In genomic region chr21:42430570-42430969, GRCh38 we compare ENCODE assay signal across 24 cellular contexts. TPM values are rescaled to one million over a fixed set of nuclear protein-coding genes. Genes with fewer than 3 reads are reported as not detected.
DNase-seq lines count a peak whose midpoint lies in the region; ATAC-seq, FAIRE-seq and TF ChIP-seq lines count a peak whose summit lies in the region.
"Had no signal": no experiment of that assay in that cellular context is flagged by ENCODE, and none has a peak within 500 bp of the region (broad histone marks: within the 10 kb centered on the region; RNA-seq: fewer than 3 reads in every experiment).

No MANE protein-coding gene starts in this region.

- TF ChIP-seq RAD21 in K562 (CRISPR knock-in tag; conservative IDR thresholded peaks at IDR 0.05 in 1 of 2, IDR thresholded peaks at IDR 0.05 in 1 of 2), result no peak

- no peaks in the 10 kb centered on the region; the same call in 1 of the 2 replicates for H4K20me1 ChIP-seq in K562 (replicated peaks; ENCODE audit: control insufficient read depth, insufficient read depth, low read length)
- H4K20me1 ChIP-seq: BLaER1 had no signal

- no peak overlapping the region for H3K4me3 Mint-ChIP-seq in activated naive CD4-positive, alpha-beta T cell treated with anti-CD3 and anti-CD28 coated beads for 36 hours
- H3K4me3 Mint-ChIP-seq: B cell; CD4-positive, CD25-positive, alpha-beta regulatory T cell; CD8-positive, alpha-beta T cell had no signal

- no peaks in the 10 kb centered on the region for H3K36me3 ChIP-seq in K562 (ENCODE audit: control insufficient read depth, insufficient read depth, low read length)
- H3K36me3 ChIP-seq in prostate gland, result no peaks in the 10 kb centered on the region
- H3K36me3 ChIP-seq in gastroesophageal sphincter, result no peaks in the 10 kb centered on the region
- H3K36me3 ChIP-seq: BLaER1, HAP-1 had no signal

- no peaks in the 10 kb centered on the region for H3K27me3 Mint-ChIP-seq in activated naive CD4-positive, alpha-beta T cell treated with anti-CD3 and anti-CD28 coated beads for 36 hours (ENCODE audit: low read depth)
- H3K27me3 Mint-ChIP-seq: CD4-positive, CD25-positive, alpha-beta regulatory T cell had no signal

- intact Hi-C loops in activated naive CD4-positive, alpha-beta T cell treated with anti-CD3 and anti-CD28 coated beads for 36 hours (cut with micrococcal nuclease), result no loop called here
- intact Hi-C loops in K562 (cut with micrococcal nuclease) (no loop called here), posterior vena cava (cut with DNase I) (loop anchor here in 1 of 2 donors (10.0 kb wide), 1 partner anchor 286 kb away; no protein-coding TSS in a partner anchor), prostate gland (cut with DNase I) (no loop called here)

- H3K4me1 Mint-ChIP-seq in activated naive CD4-positive, alpha-beta T cell treated with anti-CD3 and anti-CD28 coated beads for 36 hours (ENCODE audit: low read depth), result peaks cover 34% of the 10 kb centered on the region

- POLR2A ChIA-PET in K562 (lab: Yijun Ruan, JAX), result interaction anchor here (0.8 to 1.2 kb wide), 2 partner anchors 11 to 32 kb away, joined by 3 read pairs; no protein-coding TSS in a partner anchor

- H3K9me3 ChIP-seq in K562 (replicated peaks; ENCODE audit: control insufficient read depth, insufficient read depth, low read depth, low read length), result no peaks in the 10 kb centered on the region
- H3K9me3 ChIP-seq in prostate gland, result no peaks in the 10 kb centered on the region
- H3K9me3 ChIP-seq in gastroesophageal sphincter, result peaks cover 0 to 29% (median 0%) of the 10 kb centered on the region in 3 donors
- H3K9me3 ChIP-seq: Caco-2, HAP-1 had no signal

- no TSS peak for BruUV-seq in K562 (replicated peaks; lab: Mats Ljungman, UMichigan)

- in situ Hi-C loops in K562 (cut with MboI), result no loop called here

- ATAC-seq in activated naive CD4-positive, alpha-beta T cell treated with anti-CD3 and anti-CD28 coated beads, Interleukin-2, amount 50 U/mL, for 72 hours, result no peak
- no peak for ATAC-seq in K562
- ATAC-seq in HG02884 (IDR thresholded peaks at IDR 0.05; ENCODE audit: unreplicated experiment), result no peak
- no peak for ATAC-seq in gastroesophageal sphincter
- ATAC-seq: CD8-positive, alpha-beta T cell; GM12878 had no signal

- TF ChIP-seq POLR2A in K562 (conservative IDR thresholded peaks at IDR 0.05), result no peak
- TF ChIP-seq POLR2A in prostate gland (IDR thresholded peaks at IDR 0.05), result no peak
- no peak for TF ChIP-seq POLR2A in gastroesophageal sphincter (IDR thresholded peaks at IDR 0.05)

- no peaks in the 10 kb centered on the region for H3K9me1 ChIP-seq in K562 (ENCODE audit: control insufficient read depth, insufficient read depth, low read length)

- TF ChIP-seq CTCF in K562 (IDR thresholded peaks at IDR 0.05 in 2 of 3, conservative IDR thresholded peaks at IDR 0.05 in 1 of 3; ENCODE audit: insufficient read depth in 2 of 3, low read depth in 1 of 3, low read length in 3 of 3) (no peak), prostate gland (IDR thresholded peaks at IDR 0.05) (no peak), gastroesophageal sphincter (IDR thresholded peaks at IDR 0.05) (no peak)

- H3K9me3 Mint-ChIP-seq in activated naive CD4-positive, alpha-beta T cell treated with anti-CD3 and anti-CD28 coated beads, Interleukin-2, amount 50 U/mL, for 72 hours, result peaks cover 4 to 19% of the 10 kb centered on the region in 2 donors
- no peaks in the 10 kb centered on the region for H3K9me3 Mint-ChIP-seq in activated naive CD4-positive, alpha-beta T cell treated with anti-CD3 and anti-CD28 coated beads for 36 hours
- H3K9me3 Mint-ChIP-seq: CD8-positive, alpha-beta T cell had no signal

- peak overlapping the region in 1 of 2 experiments; percentile 12; a peak in 1 of 4 replicates for H3K9ac ChIP-seq in K562 (ENCODE audit: insufficient read depth in 1 of 2, low read depth in 2 of 2, low read length in 2 of 2)
- H3K9ac ChIP-seq: BLaER1 had no signal

- H3K27ac ChIP-seq in K562 (ENCODE audit: extremely low read depth, low read depth, low read length) (no peak overlapping the region), prostate gland (no peak overlapping the region), gastroesophageal sphincter (no peak overlapping the region)
- H3K27ac ChIP-seq: 22Rv1, BLaER1, C4-2B had no signal

- CTCF ChIA-PET in activated naive CD4-positive, alpha-beta T cell treated with anti-CD3 and anti-CD28 coated beads for 36 hours (lab: Charles Lee), result interaction anchor here (0.7 to 1.4 kb wide), 2 partner anchors 49 to 175 kb away, joined by 4 read pairs; no protein-coding TSS in a partner anchor
- CTCF ChIA-PET in K562 (lab: Yijun Ruan, JAX; ENCODE audit: low intra/inter-chr PET ratio), result no interaction called here

- H2AFZ ChIP-seq in K562 (ENCODE audit: low read depth, low read length), result no peak overlapping the region

- TF ChIP-seq EP300 in K562 (IDR thresholded peaks at IDR 0.05; ENCODE audit: low read length) (no peak), gastroesophageal sphincter (IDR thresholded peaks at IDR 0.05) (no peak)

- peak in 1 of 2 donors; percentile 31 for DNase-seq in activated naive CD4-positive, alpha-beta T cell treated with anti-CD3 and anti-CD28 coated beads, Interleukin-2, amount 50 U/mL, for 72 hours (ENCODE audit: low spot score in 2 of 2)
- DNase-seq in activated naive CD4-positive, alpha-beta T cell treated with anti-CD3 and anti-CD28 coated beads for 36 hours, result no peak
- DNase-seq in K562 (ENCODE audit: extremely low read depth in 1 of 4, low spot score in 3 of 4) (no peak), posterior vena cava (ENCODE audit: low spot score) (peak; percentile 67), prostate gland (ENCODE audit: low spot score) (no peak)
- DNase-seq: CD4-positive, CD25-positive, alpha-beta regulatory T cell; CD8-positive, alpha-beta T cell; DMS153; EL; GDM1; GOT3 had no signal

- H3K4me1 ChIP-seq in K562 (replicated peaks in 1 of 2; ENCODE audit: control insufficient read depth in 2 of 2, insufficient read depth in 2 of 2, low read length in 2 of 2) (peaks cover 13 to 23% of the 10 kb centered on the region in 2 experiments; a peak in 4 of 5 replicates), prostate gland (replicated peaks) (no peaks in the 10 kb centered on the region), gastroesophageal sphincter (no peaks in the 10 kb centered on the region)
- H3K4me1 ChIP-seq: Caco-2, HAP-1 had no signal

- H3K79me2 ChIP-seq in K562 (ENCODE audit: control insufficient read depth, insufficient read depth, low read length), result no peaks in the 10 kb centered on the region

- peak overlapping the region; percentile 26 to 56 for H3K27ac Mint-ChIP-seq in activated naive CD4-positive, alpha-beta T cell treated with anti-CD3 and anti-CD28 coated beads, Interleukin-2, amount 50 U/mL, for 72 hours
- H3K27ac Mint-ChIP-seq in activated naive CD4-positive, alpha-beta T cell treated with anti-CD3 and anti-CD28 coated beads for 36 hours, result no peak overlapping the region
- H3K27ac Mint-ChIP-seq: B cell; CD8-positive, alpha-beta T cell had no signal

- H3K4me3 ChIP-seq in K562 (no peak overlapping the region), prostate gland (no peak overlapping the region), gastroesophageal sphincter (no peak overlapping the region)
- H3K4me3 ChIP-seq: BLaER1, GM12878, HAP-1 had no signal

- peaks cover 0 to 10% of the 10 kb centered on the region in 2 experiments; a peak in 2 of 5 replicates for H3K27me3 ChIP-seq in K562 (ENCODE audit: control insufficient read depth in 2 of 2, insufficient read depth in 2 of 2, low read length in 2 of 2)
- H3K27me3 ChIP-seq in prostate gland (replicated peaks; ENCODE audit: insufficient read depth), result no peaks in the 10 kb centered on the region
- peaks cover 91% of the 10 kb centered on the region for H3K27me3 ChIP-seq in gastroesophageal sphincter
- H3K27me3 ChIP-seq: BLaER1 had no signal

- no peak overlapping the region for H3K4me2 ChIP-seq in K562 (ENCODE audit: insufficient read depth, low read length)
- H3K4me2 ChIP-seq: BLaER1 had no signal

- 17% methylated on average over 7 of the region's 7 CpGs for WGBS in K562 (ENCODE audit: insufficient coverage, low coverage, missing lambda C conversion rate)
- 88% methylated on average over 7 of the region's 7 CpGs for WGBS in prostate gland
- 76 to 96% methylated on average over 4 to 5 of the region's 7 CpGs for WGBS in gastroesophageal sphincter (ENCODE audit: low coverage in 1 of 2), 2 donors

- H3K36me3 Mint-ChIP-seq in activated naive CD4-positive, alpha-beta T cell treated with anti-CD3 and anti-CD28 coated beads, Interleukin-2, amount 50 U/mL, for 72 hours, result peaks cover 45 to 76% of the 10 kb centered on the region in 2 donors
- H3K36me3 Mint-ChIP-seq in activated naive CD4-positive, alpha-beta T cell treated with anti-CD3 and anti-CD28 coated beads for 36 hours (ENCODE audit: low read depth), result peaks cover 39% of the 10 kb centered on the region

- no peak for FAIRE-seq in K562 (lab: Jason Lieb, UNC)
- FAIRE-seq: A204.1, GM12878, GM18507, H54 had no signal

RNA-seq across cellular contexts. Expression of gene UBASH3A, which starts 26.9 kb away (rescaled TPM):
- total RNA-seq in activated naive CD4-positive, alpha-beta T cell treated with anti-CD3 and anti-CD28 coated beads, Interleukin-2, amount 50 U/mL, for 72 hours, result 10 to 100 TPM; 13.0 to 51.9 TPM
- total RNA-seq in activated naive CD4-positive, alpha-beta T cell treated with anti-CD3 and anti-CD28 coated beads for 36 hours, result 10 to 100 TPM; 13.5 to 14.9 TPM
- 1.1 and 3.3 TPM in 2 replicates for total RNA-seq in K562 (2011; cell fraction: chromatin; rRNA removed; ENCODE audit: low replicate concordance)
- 3.2 and 3.8 TPM in 2 replicates for total RNA-seq in K562 (2011; cell fraction: nucleolus; rRNA removed)
- 1.0 and 2.0 TPM in 2 replicates for total RNA-seq in K562 (2011; cell fraction: nucleoplasm; rRNA removed)
- total RNA-seq in K562 (2014; rRNA removed) (1.4 and 2.9 TPM in 2 replicates), K562 (2014; rRNA removed; fragmentation: Illumina TruSeq; extraction: Trizol) (0.35 and 0.47 TPM in 2 replicates), K562 (2015; rRNA removed; fragmentation: Illumina TruSeq; extraction: Trizol) (0.90 and 1.1 TPM in 2 replicates), K562 (2021) (1.5 and 1.8 TPM in 2 replicates), posterior vena cava (under 1 TPM; 0.32 to 0.38 TPM), prostate gland (1 to 10 TPM in 1 of 2 donors, under 1 TPM in 1; 0.23 to 1.8 TPM), gastroesophageal sphincter (under 1 TPM in 1 of 4 donors, not detected in 3; 0.40 TPM)
- polyA plus RNA-seq in K562 (2011; rRNA removed) (1.4 and 4.4 TPM in 2 replicates), K562 (2014; fragmentation: Illumina TruSeq; extraction: Trizol) (1.1 and 1.4 TPM in 2 replicates), K562 (2014; fragmentation: Nextera tagmentation; extraction: Ambion mirVana) (under 1 TPM; 0.23 to 0.25 TPM), K562 (2014; rRNA removed) (1.0 and 1.4 TPM in 2 replicates)
- polyA plus RNA-seq in K562 (2011; cell fraction: cytosol; rRNA removed), result 2.1 and 4.7 TPM in 2 replicates
- 24.2 and 29.1 TPM in 2 replicates for polyA plus RNA-seq in K562 (2011; cell fraction: nucleus; rRNA removed)
- polyA plus RNA-seq in K562 (2012), result 1.1 and 1.5 TPM in 2 replicates
- 1.4 and 2.2 TPM in 2 replicates for polyA minus RNA-seq in K562 (2011; rRNA and poly(A)+ RNA removed)
- polyA minus RNA-seq in K562 (2011; cell fraction: cytosol; rRNA and poly(A)+ RNA removed), result 1.3 and 3.1 TPM in 2 replicates
- polyA minus RNA-seq in K562 (2011; cell fraction: nucleus; rRNA and poly(A)+ RNA removed), result 7.9 and 15.2 TPM in 2 replicates
- total RNA-seq: Caco-2 had no signal
- polyA plus RNA-seq: AG04450 had no signal

RNA-seq across cellular contexts. Expression of gene TMPRSS3, which starts 34.7 kb away (rescaled TPM):
- 10 to 100 TPM in 1 of 2 donors, 1 to 10 TPM in 1; 9.8 to 68.6 TPM for total RNA-seq in activated naive CD4-positive, alpha-beta T cell treated with anti-CD3 and anti-CD28 coated beads, Interleukin-2, amount 50 U/mL, for 72 hours
- total RNA-seq in activated naive CD4-positive, alpha-beta T cell treated with anti-CD3 and anti-CD28 coated beads for 36 hours, result 10 to 100 TPM; 10.9 to 11.5 TPM
- 0.21 TPM in 1 of 2 replicates, not detected in the other for total RNA-seq in K562 (2011; cell fraction: chromatin; rRNA removed; ENCODE audit: low replicate concordance)
- total RNA-seq in K562 (2011; cell fraction: nucleolus; rRNA removed), result not detected in 2 replicates
- not detected in 2 replicates for total RNA-seq in K562 (2011; cell fraction: nucleoplasm; rRNA removed)
- total RNA-seq in K562 (2014; rRNA removed) (not detected in 2 replicates), K562 (2014; rRNA removed; fragmentation: Illumina TruSeq; extraction: Trizol) (not detected in 2 replicates), K562 (2015; rRNA removed; fragmentation: Illumina TruSeq; extraction: Trizol) (not detected in 2 replicates), K562 (2021) (not detected in 2 replicates), posterior vena cava (not detected), prostate gland (under 1 TPM; 0.27 to 0.34 TPM), gastroesophageal sphincter (under 1 TPM in 1 of 4 donors, not detected in 3; 0.52 TPM)
- polyA plus RNA-seq in K562 (2011; rRNA removed) (0.04 and 0.07 TPM in 2 replicates), K562 (2014; fragmentation: Illumina TruSeq; extraction: Trizol) (not detected in 2 replicates), K562 (2014; fragmentation: Nextera tagmentation; extraction: Ambion mirVana) (not detected), K562 (2014; rRNA removed) (not detected in 2 replicates)
- 0.13 and 0.25 TPM in 2 replicates for polyA plus RNA-seq in K562 (2011; cell fraction: cytosol; rRNA removed)
- polyA plus RNA-seq in K562 (2011; cell fraction: nucleus; rRNA removed), result 0.18 TPM in 2 replicates
- polyA plus RNA-seq in K562 (2012), result 0.03 and 0.04 TPM in 2 replicates
- polyA minus RNA-seq in K562 (2011; rRNA and poly(A)+ RNA removed), result not detected in 2 replicates
- polyA minus RNA-seq in K562 (2011; cell fraction: cytosol; rRNA and poly(A)+ RNA removed), result 2.2 TPM in 1 of 2 replicates, not detected in the other
- polyA minus RNA-seq in K562 (2011; cell fraction: nucleus; rRNA and poly(A)+ RNA removed), result 1.1 TPM in 1 of 2 replicates, not detected in the other
- total RNA-seq: Caco-2 had no signal
- polyA plus RNA-seq: AG04450 had no signal

Comparison
In these comparisons a context has a peak if more than half of its experiments do, and no peak if none do; other contexts are left out.
1. RNA of gene TMPRSS3, which starts 34.7 kb away (total RNA-seq): 9.8 to 68.6 TPM in activated naive CD4-positive, alpha-beta T cell treated with anti-CD3 and anti-CD28 coated beads, Interleukin-2, amount 50 U/mL, for 72 hours and 10.9 to 11.5 TPM in activated naive CD4-positive, alpha-beta T cell treated with anti-CD3 and anti-CD28 coated beads for 36 hours; 0.27 to 0.34 TPM in prostate gland, 0.52 TPM in gastroesophageal sphincter, not detected in posterior vena cava and 0.21 TPM in K562; every median in the first group is over 4 times any median in the second.